In the genomic region with DNA sequence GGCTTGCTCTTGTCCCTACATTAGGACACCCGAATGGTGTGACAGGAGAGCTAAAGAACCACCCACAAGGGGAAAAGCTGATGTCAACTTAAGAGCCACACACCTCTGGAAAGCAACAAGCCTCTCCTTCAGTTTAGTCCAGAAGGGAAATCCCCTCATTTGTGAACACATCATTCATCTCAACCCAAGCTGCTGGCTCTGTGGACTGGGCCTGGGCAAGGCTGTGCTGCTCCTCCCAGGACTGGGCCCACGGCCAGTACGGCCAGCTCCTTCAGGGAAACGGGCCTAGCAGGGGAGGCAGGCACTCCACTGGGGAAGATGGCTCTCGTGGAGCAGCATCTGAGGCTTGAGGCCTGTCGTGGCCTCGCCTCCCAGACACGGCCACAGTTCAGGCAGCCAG, we compare ENCODE assay signal across 1 cellular context.
TF ChIP-seq lines count a peak whose summit lies in the region.

No MANE protein-coding gene starts in this region.

TF ChIP-seq in HepG2, 621 proteins besides CTCF, POLR2A, EP300 and RAD21 (continued from another document):
- TF ChIP-seq, protein P1, sequence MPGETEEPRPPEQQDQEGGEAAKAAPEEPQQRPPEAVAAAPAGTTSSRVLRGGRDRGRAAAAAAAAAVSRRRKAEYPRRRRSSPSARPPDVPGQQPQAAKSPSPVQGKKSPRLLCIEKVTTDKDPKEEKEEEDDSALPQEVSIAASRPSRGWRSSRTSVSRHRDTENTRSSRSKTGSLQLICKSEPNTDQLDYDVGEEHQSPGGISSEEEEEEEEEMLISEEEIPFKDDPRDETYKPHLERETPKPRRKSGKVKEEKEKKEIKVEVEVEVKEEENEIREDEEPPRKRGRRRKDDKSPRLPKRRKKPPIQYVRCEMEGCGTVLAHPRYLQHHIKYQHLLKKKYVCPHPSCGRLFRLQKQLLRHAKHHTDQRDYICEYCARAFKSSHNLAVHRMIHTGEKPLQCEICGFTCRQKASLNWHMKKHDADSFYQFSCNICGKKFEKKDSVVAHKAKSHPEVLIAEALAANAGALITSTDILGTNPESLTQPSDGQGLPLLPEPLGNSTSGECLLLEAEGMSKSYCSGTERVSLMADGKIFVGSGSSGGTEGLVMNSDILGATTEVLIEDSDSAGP (CRISPR knock-in tag; IDR thresholded peaks at IDR 0.05; ENCODE audit: borderline replicate concordance) = no peak
- TF ChIP-seq ZFP37 (CRISPR knock-in tag; IDR thresholded peaks at IDR 0.05; ENCODE audit: borderline replicate concordance) (no peak), ZNF589 (CRISPR knock-in tag; conservative IDR thresholded peaks at IDR 0.05) (no peak), FOXK2 (IDR thresholded peaks at IDR 0.05) (no peak)
- TF ChIP-seq, protein P2, sequence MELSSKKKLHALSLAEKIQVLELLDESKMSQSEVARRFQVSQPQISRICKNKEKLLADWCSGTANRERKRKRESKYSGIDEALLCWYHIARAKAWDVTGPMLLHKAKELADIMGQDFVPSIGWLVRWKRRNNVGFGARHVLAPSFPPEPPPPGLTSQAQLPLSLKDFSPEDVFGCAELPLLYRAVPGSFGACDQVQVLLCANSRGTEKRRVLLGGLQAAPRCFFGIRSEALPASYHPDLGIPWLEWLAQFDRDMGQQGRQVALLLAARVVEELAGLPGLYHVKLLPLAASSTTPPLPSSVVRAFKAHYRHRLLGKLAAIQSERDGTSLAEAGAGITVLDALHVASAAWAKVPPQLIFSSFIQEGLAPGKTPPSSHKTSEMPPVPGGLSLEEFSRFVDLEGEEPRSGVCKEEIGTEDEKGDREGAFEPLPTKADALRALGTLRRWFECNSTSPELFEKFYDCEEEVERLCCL (CRISPR knock-in tag; IDR thresholded peaks at IDR 0.05; ENCODE audit: borderline replicate concordance) = no peak
TF ChIP-seq in HepG2: peak in this region for 5.
